ENCODE assay signal across 1 cellular context in genomic region chr1:3172431-3173112, GRCh38.
A peak's percentile ranks its signal among the peaks of the same experiment; 100 is the strongest.
TF ChIP-seq lines count a peak whose summit lies in the region.

No MANE protein-coding gene starts in this region.

TF ChIP-seq in K562, 482 proteins besides CTCF, POLR2A, EP300 and RAD21 (continued from another document):
- TF ChIP-seq RBBP5 (IDR thresholded peaks at IDR 0.05; ENCODE audit: borderline replicate concordance, insufficient read depth, low read length, poor library complexity, severe bottlenecking) (no peak), SFPQ (IDR thresholded peaks at IDR 0.05; ENCODE audit: low read depth, low read length) (no peak), SAP30 (IDR thresholded peaks at IDR 0.05; ENCODE audit: borderline replicate concordance, insufficient read depth, low read depth, low read length, poor library complexity, severe bottlenecking) (no peak), L3MBTL2 (IDR thresholded peaks at IDR 0.05) (peak; percentile 34; the same call in 1 of the 2 replicates), ZFPM2 (CRISPR knock-in tag; IDR thresholded peaks at IDR 0.05) (no peak)
